24 cellular contexts compared by ENCODE assay signal in genomic region chr12:67742461-67742860, GRCh38.
DNase-seq lines count a peak whose midpoint lies in the region; ATAC-seq and TF ChIP-seq lines count a peak whose summit lies in the region.
"Had no signal": no experiment of that assay in that cellular context is flagged by ENCODE, and none has a peak within 500 bp of the region (broad histone marks: within the 10 kb centered on the region; RNA-seq: fewer than 3 reads in every experiment).

No MANE protein-coding gene starts in this region.

- ATAC-seq in HG03280 (IDR thresholded peaks at IDR 0.05; ENCODE audit: unreplicated experiment): no peak
- no peak for ATAC-seq in HG03378 (IDR thresholded peaks at IDR 0.05; ENCODE audit: unreplicated experiment)
- ATAC-seq: HepG2 had no signal

- H3K27me3 ChIP-seq in adipocyte (replicated peaks; ENCODE audit: control insufficient read depth, insufficient read depth, low read length) (no peaks in the 10 kb centered on the region), smooth muscle cell (ENCODE audit: low read depth) (no peaks in the 10 kb centered on the region)

- peak overlapping the region; percentile 4 for H3K4me2 ChIP-seq in smooth muscle cell

- H4K20me1 ChIP-seq in smooth muscle cell (ENCODE audit: low read depth): no peaks in the 10 kb centered on the region

- H3K4me1 ChIP-seq in adipocyte (ENCODE audit: control insufficient read depth, insufficient read depth, low read length) (peaks cover 12% of the 10 kb centered on the region), smooth muscle cell (ENCODE audit: low read depth) (peaks cover 8% of the 10 kb centered on the region)
- H3K4me1 ChIP-seq: parathyroid adenoma had no signal

- no peak overlapping the region for H2AFZ ChIP-seq in smooth muscle cell (ENCODE audit: low read depth)
- H2AFZ ChIP-seq: parathyroid adenoma had no signal

- no peaks in the 10 kb centered on the region for H3K36me3 ChIP-seq in adipocyte (ENCODE audit: control insufficient read depth, insufficient read depth, low read length, severe bottlenecking)
- no peaks in the 10 kb centered on the region for H3K36me3 ChIP-seq in smooth muscle cell (ENCODE audit: low read depth)

- no peaks in the 10 kb centered on the region for H3K79me2 ChIP-seq in smooth muscle cell (ENCODE audit: low read depth)
- H3K79me2 ChIP-seq: parathyroid adenoma had no signal

- H3K27ac ChIP-seq in smooth muscle cell (ENCODE audit: low read depth): no peak overlapping the region
- H3K27ac ChIP-seq: epithelial cell of prostate, parathyroid adenoma, VCaP had no signal

- H3K9me3 ChIP-seq in adipocyte (ENCODE audit: control insufficient read depth, low read length): no peaks in the 10 kb centered on the region
- no peaks in the 10 kb centered on the region for H3K9me3 ChIP-seq in smooth muscle cell (replicated peaks; ENCODE audit: low read depth)

- TF ChIP-seq CTCF in fibroblast of villous mesenchyme (IDR thresholded peaks at IDR 0.05; ENCODE audit: insufficient read depth, low read depth, low read length) (no peak), smooth muscle cell (IDR thresholded peaks at IDR 0.05; ENCODE audit: borderline replicate concordance, insufficient read depth, poor library complexity, severe bottlenecking) (no peak)

- H3K4me3 ChIP-seq in adipocyte (ENCODE audit: low read length) (no peak overlapping the region), fibroblast of villous mesenchyme (ENCODE audit: low read depth, low read length) (no peak overlapping the region), smooth muscle cell (no peak overlapping the region)
- H3K4me3 ChIP-seq: lung had no signal

- 6% methylated on average over 1 of the region's 1 CpG for WGBS in smooth muscle cell (ENCODE audit: low lambda C conversion rate)

- H3F3A ChIP-seq in smooth muscle cell (ENCODE audit: low read depth): peaks cover 7% of the 10 kb centered on the region

- peak; percentile 16 for DNase-seq in HCEC 1CT
- DNase-seq in adipocyte (ENCODE audit: low read depth): peak; percentile 54
- DNase-seq in fibroblast of villous mesenchyme (ENCODE audit: low read depth): peak; percentile 17
- no peak for DNase-seq in smooth muscle cell (lab: John Stamatoyannopoulos, UW; ENCODE audit: unreplicated experiment)
- DNase-seq in NCI-H146 (lab: John Stamatoyannopoulos, UW): no peak
- DNase-seq: activated CD4-positive, alpha-beta T cell treated with anti-CD3 and anti-CD28 coated beads for 4 hours; C1 segment of cervical spinal cord; DMS53; GOT3; Karpas-422; NCI-H1417 treated with DMSO at 0.1 percent for 48 hours; NCI-H2081 treated with DMSO at 0.1 percent for 48 hours; NCI-H2227 treated with DMSO at 0.1 percent for 48 hours; NCI-H774; small intestine; stimulated activated naive CD4-positive, alpha-beta T cell; T1000 had no signal

- H3K9ac ChIP-seq in adipocyte (ENCODE audit: low read length) (no peak overlapping the region), smooth muscle cell (ENCODE audit: low read depth) (no peak overlapping the region)
- H3K9ac ChIP-seq: parathyroid adenoma had no signal

Comparison
In these comparisons a context has a peak if more than half of its experiments do, and no peak if none do; other contexts are left out.
1. DNase-seq: peak in HCEC 1CT (single experiment), adipocyte (single experiment) and fibroblast of villous mesenchyme (single experiment); none in smooth muscle cell (single experiment) and NCI-H146 (single experiment).